In the genomic region with DNA sequence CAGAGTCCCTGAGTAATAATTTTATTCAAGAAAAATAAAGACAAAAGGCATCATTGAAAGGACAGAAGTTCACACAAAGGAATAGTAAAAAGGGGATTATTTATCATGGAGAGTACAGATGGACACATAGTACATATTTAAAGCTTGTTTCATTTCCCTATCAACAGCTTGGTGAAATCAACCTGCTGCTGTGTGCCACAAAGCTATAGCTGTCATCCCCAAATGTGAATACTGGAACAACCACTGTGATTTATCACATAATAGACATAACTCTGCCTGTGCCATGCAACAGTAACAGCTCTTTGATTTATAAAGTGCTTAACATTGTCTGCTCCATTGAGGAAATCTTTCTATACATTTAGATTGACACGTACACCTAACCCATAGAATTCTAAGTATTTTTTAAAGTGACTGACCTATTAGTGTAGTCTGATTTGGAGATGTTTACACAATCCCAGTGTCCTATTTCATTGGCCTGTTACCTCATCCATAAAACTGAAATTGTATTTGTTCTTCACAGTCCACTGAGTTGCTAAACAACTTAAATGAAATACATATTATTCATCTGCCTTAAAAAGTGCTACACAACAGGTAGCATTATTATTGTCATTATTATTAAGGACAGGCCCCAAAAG, we compare ENCODE assay signal across 18 cellular contexts. TPM values are rescaled to one million over a fixed set of nuclear protein-coding genes. Genes with fewer than 3 reads are reported as not detected.
A peak's percentile ranks its signal among the peaks of the same experiment; 100 is the strongest.
DNase-seq lines count a peak whose midpoint lies in the region; ATAC-seq and TF ChIP-seq lines count a peak whose summit lies in the region.
"Had no signal": no experiment of that assay in that cellular context is flagged by ENCODE, and none has a peak within 500 bp of the region (broad histone marks: within the 10 kb centered on the region; RNA-seq: fewer than 3 reads in every experiment).

No MANE protein-coding gene starts in this region.

- no peaks in the 10 kb centered on the region for H3K27me3 Mint-ChIP-seq in natural killer cell (ENCODE audit: low read depth in 2 of 2)
- no peaks in the 10 kb centered on the region for H3K27me3 Mint-ChIP-seq in natural killer cell treated with Interleukin-12 subunit alpha and Interleukin-12 subunit beta and Interleukin-15 and Interleukin-18, amount 100 ng/mL, for 72 hours

- intact Hi-C loops in natural killer cell (cut with micrococcal nuclease), result no loop called here

- H3K27ac Mint-ChIP-seq in natural killer cell, result peak overlapping the region; percentile 29 to 98
- H3K27ac Mint-ChIP-seq in natural killer cell treated with Interleukin-12 subunit alpha and Interleukin-12 subunit beta and Interleukin-15 and Interleukin-18, amount 100 ng/mL, for 72 hours, result peak overlapping the region in 1 of 2 donors; percentile 52
- H3K27ac Mint-ChIP-seq: activated T-helper 2 cell treated with anti-CD3 and anti-CD28 coated beads, Interferon-gamma antibody, Interleukin-2, Interleukin-4, amounts not matched to agents 10 μg/mL and 5 μg/mL and 100 μg/mL, durations not matched to agents 14 hours and 24 hours and 36 hours had no signal

- H3K4me3 Mint-ChIP-seq in natural killer cell, result no peak overlapping the region
- H3K4me3 Mint-ChIP-seq in natural killer cell treated with Interleukin-12 subunit alpha and Interleukin-12 subunit beta and Interleukin-15 and Interleukin-18, amount 100 ng/mL, for 72 hours, result no peak overlapping the region

- no peak for TF ChIP-seq CTCF in natural killer cell (IDR thresholded peaks at IDR 0.05)

- H3K4me1 Mint-ChIP-seq in natural killer cell, result peaks cover 38 to 45% of the 10 kb centered on the region in 2 donors
- peaks cover 34 to 48% of the 10 kb centered on the region in 2 donors for H3K4me1 Mint-ChIP-seq in natural killer cell treated with Interleukin-12 subunit alpha and Interleukin-12 subunit beta and Interleukin-15 and Interleukin-18, amount 100 ng/mL, for 72 hours (ENCODE audit: low read depth in 2 of 2)

- ATAC-seq in natural killer cell (no peak), GM21723 (IDR thresholded peaks at IDR 0.05; ENCODE audit: unreplicated experiment) (no peak)
- ATAC-seq in natural killer cell treated with Interleukin-12 subunit alpha and Interleukin-12 subunit beta and Interleukin-15 and Interleukin-18, amount 100 ng/mL, for 72 hours, result no peak
- ATAC-seq: heart right ventricle, K562, mucosa of descending colon had no signal

- peaks cover 12% of the 10 kb centered on the region for H3K36me3 Mint-ChIP-seq in natural killer cell
- peaks cover 13% of the 10 kb centered on the region for H3K36me3 Mint-ChIP-seq in natural killer cell treated with Interleukin-12 subunit alpha and Interleukin-12 subunit beta and Interleukin-15 and Interleukin-18, amount 100 ng/mL, for 72 hours

- no peak for DNase-seq in natural killer cell
- no peak for DNase-seq in natural killer cell treated with Interleukin-12 subunit alpha and Interleukin-12 subunit beta and Interleukin-15 and Interleukin-18, amount 100 ng/mL, for 72 hours (ENCODE audit: low spot score)
- DNase-seq in NCI-H69 (lab: John Stamatoyannopoulos, UW), result peak; percentile 74
- DNase-seq in fibroblast of gingiva (ENCODE audit: low read depth), result peak; percentile 17
- no peak for DNase-seq in G401 (ENCODE audit: low spot score)
- DNase-seq in germinal center (ENCODE audit: low spot score), result no peak
- DNase-seq: activated CD4-positive, alpha-beta T cell treated with anti-CD3 and anti-CD28 coated beads for 48 hours; cortex of kidney; HCEC 1CT; heart right ventricle; kidney glomerular epithelial cell; mucosa of descending colon; NCI-H1436 treated with DMSO at 0.1 percent for 48 hours; NCI-H526 treated with DMSO at 0.1 percent for 48 hours; RPMI8226 had no signal

- in situ Hi-C loops in G401 (cut with HindIII; ENCODE audit: low sequenced_read_pairs), result no loop called here

- H3K9me3 Mint-ChIP-seq in natural killer cell, result no peaks in the 10 kb centered on the region
- H3K9me3 Mint-ChIP-seq in natural killer cell treated with Interleukin-12 subunit alpha and Interleukin-12 subunit beta and Interleukin-15 and Interleukin-18, amount 100 ng/mL, for 72 hours, result no peaks in the 10 kb centered on the region
- H3K9me3 Mint-ChIP-seq: activated T-helper 2 cell treated with anti-CD3 and anti-CD28 coated beads, Interferon-gamma antibody, Interleukin-2, Interleukin-4, amounts not matched to agents 10 μg/mL and 5 μg/mL and 100 μg/mL, durations not matched to agents 14 hours and 24 hours and 36 hours had no signal

RNA-seq across cellular contexts. Expression of a gene that starts 3.3 kb away (rescaled TPM):
- total RNA-seq in natural killer cell, result 100 to 1,000 TPM; 120 to 126 (median 122) TPM
- total RNA-seq in natural killer cell treated with Interleukin-12 subunit alpha and Interleukin-12 subunit beta and Interleukin-15 and Interleukin-18, amount 100 ng/mL, for 72 hours, result 100 to 1,000 TPM in 1 of 2 donors, 10 to 100 TPM in 1; 95.2 to 120 TPM
- 31.1 and 61.2 TPM in 2 replicates for total RNA-seq in G401 (2014; rRNA removed; shearing (Covaris generic))

RNA-seq across cellular contexts. Expression of a gene that starts 43.6 kb away (rescaled TPM):
- 100 to 1,000 TPM; 124 to 132 (median 128) TPM for total RNA-seq in natural killer cell
- total RNA-seq in natural killer cell treated with Interleukin-12 subunit alpha and Interleukin-12 subunit beta and Interleukin-15 and Interleukin-18, amount 100 ng/mL, for 72 hours, result 100 to 1,000 TPM; 147 to 175 TPM
- 40.2 and 48.0 TPM in 2 replicates for total RNA-seq in G401 (2014; rRNA removed; shearing (Covaris generic))

Comparison
In these comparisons a context has a peak if more than half of its experiments do, and no peak if none do; other contexts are left out.
1. DNase-seq: peak in NCI-H69 (single experiment) and fibroblast of gingiva (single experiment); none in natural killer cell (single experiment), natural killer cell treated with Interleukin-12 subunit alpha and Interleukin-12 subunit beta and Interleukin-15 and Interleukin-18, amount 100 ng/mL, for 72 hours (single experiment), G401 (single experiment) and germinal center (single experiment).